Comparison of ENCODE assay signal across 8 cellular contexts in genomic region chr20:43514062-43514971, GRCh38. TPM values are rescaled to one million over a fixed set of nuclear protein-coding genes. Genes with fewer than 3 reads are reported as not detected.
DNase-seq lines count a peak whose midpoint lies in the region; ATAC-seq and TF ChIP-seq lines count a peak whose summit lies in the region.

No MANE protein-coding gene starts in this region.

- TF ChIP-seq CTCF in fibroblast of the aortic adventitia (IDR thresholded peaks at IDR 0.05; ENCODE audit: insufficient read depth, low read length) = peak; percentile 16
- TF ChIP-seq CTCF in nephron (IDR thresholded peaks at IDR 0.05; ENCODE audit: unreplicated experiment in 3 of 3) = peak in 2 of 3 experiments; percentile 11 to 37

- peaks cover 8 to 10% (median 10%) of the 10 kb centered on the region in 3 donors for H3K4me1 Mint-ChIP-seq in IgD-negative memory B cell
- H3K4me1 Mint-ChIP-seq in nephron = peaks cover 4% of the 10 kb centered on the region

- H3K36me3 Mint-ChIP-seq in IgD-negative memory B cell (no peaks in the 10 kb centered on the region), nephron (ENCODE audit: low read depth) (peaks cover 13% of the 10 kb centered on the region)

- H3K27me3 Mint-ChIP-seq in IgD-negative memory B cell (peaks cover 4% of the 10 kb centered on the region), nephron (ENCODE audit: low read depth) (no peaks in the 10 kb centered on the region)

- no peaks in the 10 kb centered on the region for H3K9me3 Mint-ChIP-seq in IgD-negative memory B cell
- no peaks in the 10 kb centered on the region for H3K9me3 Mint-ChIP-seq in nephron

- DNase-seq in DMS153 treated with DMSO at 0.1 percent for 48 hours (lab: John Stamatoyannopoulos, UW; ENCODE audit: unreplicated experiment) (peak; percentile 85), RKO (ENCODE audit: low spot score) (peak; percentile 97), fibroblast of the aortic adventitia (ENCODE audit: low read depth) (peak; percentile 98)
- peak; percentile 78 for DNase-seq in activated T-helper 9 cell treated with anti-CD3 and anti-CD28 coated beads, Interleukin-2, amount 50 U/mL, for 16 hours (ENCODE audit: low read depth)
- DNase-seq in stimulated activated naive CD4-positive, alpha-beta T cell treated with Interleukin-2 at 50 U/mL for 16 hours (lab: John Stamatoyannopoulos, UW) = peak; percentile 94

- peak overlapping the region; percentile 90 to 98 (median 94) for H3K4me3 Mint-ChIP-seq in IgD-negative memory B cell
- H3K4me3 Mint-ChIP-seq in nephron = peak overlapping the region; percentile 93 to 95 (median 94)

- ATAC-seq in GM21529 (IDR thresholded peaks at IDR 0.05; ENCODE audit: unreplicated experiment) = peak; percentile 84

- H3K4me3 ChIP-seq in fibroblast of the aortic adventitia (ENCODE audit: low read depth, low read length) = peak overlapping the region; percentile 72

- H3K27ac Mint-ChIP-seq in IgD-negative memory B cell (peak overlapping the region; percentile 33 to 94 (median 90)), nephron (peak overlapping the region; percentile 80 to 96 (median 82))

RNA-seq across cellular contexts. Expression of gene L3MBTL1, which starts 6.8 kb away (rescaled TPM):
- polyA plus RNA-seq in IgD-negative memory B cell = 0.88 TPM
- total RNA-seq in fibroblast of the aortic adventitia (ENCODE audit: low replicate concordance) = 8.9 and 13.4 TPM in 2 replicates

RNA-seq across cellular contexts. Expression of gene SGK2, which starts 44.5 kb away (rescaled TPM):
- not detected for polyA plus RNA-seq in IgD-negative memory B cell
- 0.09 TPM in 1 of 2 replicates, not detected in the other for total RNA-seq in fibroblast of the aortic adventitia (ENCODE audit: low replicate concordance)

RNA-seq across cellular contexts. Expression of gene SRSF6, which starts 56.6 kb away (rescaled TPM):
- polyA plus RNA-seq in IgD-negative memory B cell = 58.1 TPM
- total RNA-seq in fibroblast of the aortic adventitia (ENCODE audit: low replicate concordance) = 70.8 and 72.0 TPM in 2 replicates

Comparison
In these comparisons a context has a peak if more than half of its experiments do, and no peak if none do; other contexts are left out.
1. Peak in every context shown above with its lines: DNase-seq, ATAC-seq and H3K4me3 ChIP-seq.